In the genomic region with DNA sequence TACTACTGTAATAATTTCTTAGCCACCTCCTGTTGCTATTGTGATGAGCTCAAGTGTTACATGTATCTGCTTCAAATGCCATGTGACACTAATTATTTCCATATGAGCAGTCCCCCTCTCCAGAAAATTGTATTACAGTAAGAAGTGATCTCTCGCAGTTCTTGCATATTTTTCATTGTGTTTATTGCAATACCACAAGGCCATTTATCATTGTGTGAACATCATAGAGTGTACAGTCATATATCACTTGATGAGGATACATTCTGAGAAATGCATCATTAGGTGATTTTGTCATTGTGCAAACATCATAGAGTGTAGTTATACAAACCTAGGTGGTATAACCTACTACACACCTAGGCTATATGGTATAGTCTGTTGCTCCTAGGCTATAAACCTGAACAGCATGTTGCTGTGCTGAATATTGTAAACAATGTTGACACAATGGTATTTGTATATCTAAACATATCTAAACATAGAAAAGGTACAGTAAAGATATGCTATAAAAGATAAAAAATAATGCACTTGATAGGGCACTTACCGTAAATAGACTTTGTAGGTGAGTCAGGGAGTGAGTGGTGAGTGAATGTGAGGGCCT, we compare ENCODE assay signal across 22 cellular contexts.
DNase-seq lines count a peak whose midpoint lies in the region; ATAC-seq, FAIRE-seq and TF ChIP-seq lines count a peak whose summit lies in the region.
"Had no signal": no experiment of that assay in that cellular context is flagged by ENCODE, and none has a peak within 500 bp of the region (broad histone marks: within the 10 kb centered on the region; RNA-seq: fewer than 3 reads in every experiment).

No MANE protein-coding gene starts in this region.

- H3K27me3 Mint-ChIP-seq in activated CD4-positive, alpha-beta T cell treated with anti-CD3 and anti-CD28 coated beads for 36 hours, result no peaks in the 10 kb centered on the region
- H3K27me3 Mint-ChIP-seq in astrocyte (ENCODE audit: low read depth, unreplicated experiment), result no peaks in the 10 kb centered on the region
- H3K27me3 Mint-ChIP-seq: activated CD4-positive, alpha-beta T cell treated with anti-CD3 and anti-CD28 coated beads, Interleukin-2, amount 10 ng/mL, durations not matched to agents 24 days and 14 days; natural killer cell treated with Interleukin-12 subunit alpha and Interleukin-12 subunit beta and Interleukin-15 and Interleukin-18, amount 100 ng/mL, for 72 hours had no signal

- no peak overlapping the region for H3K4me3 Mint-ChIP-seq in activated CD4-positive, alpha-beta T cell treated with anti-CD3 and anti-CD28 coated beads for 36 hours
- H3K4me3 Mint-ChIP-seq in astrocyte (ENCODE audit: unreplicated experiment), result no peak overlapping the region
- H3K4me3 Mint-ChIP-seq: activated CD4-positive, alpha-beta T cell treated with anti-CD3 and anti-CD28 coated beads, Interleukin-2, amount 10 ng/mL, durations not matched to agents 24 days and 14 days; natural killer cell treated with Interleukin-12 subunit alpha and Interleukin-12 subunit beta and Interleukin-15 and Interleukin-18, amount 100 ng/mL, for 72 hours had no signal

- H3K4me3 ChIP-seq in GM23248 (no peak overlapping the region), astrocyte (ENCODE audit: insufficient read depth, low read depth, low read length) (no peak overlapping the region)
- H3K4me3 ChIP-seq: pancreas had no signal

- no peak overlapping the region for H3K9ac ChIP-seq in GM23248
- no peak overlapping the region for H3K9ac ChIP-seq in astrocyte (ENCODE audit: low read length)

- H3K36me3 ChIP-seq in GM23248 (ENCODE audit: low read depth), result no peaks in the 10 kb centered on the region
- H3K36me3 ChIP-seq in astrocyte (ENCODE audit: insufficient read depth, low read length), result no peaks in the 10 kb centered on the region
- H3K36me3 ChIP-seq: pancreas had no signal

- H3K36me3 Mint-ChIP-seq in activated CD4-positive, alpha-beta T cell treated with anti-CD3 and anti-CD28 coated beads for 36 hours (ENCODE audit: low read depth), result peaks cover 6% of the 10 kb centered on the region
- no peaks in the 10 kb centered on the region for H3K36me3 Mint-ChIP-seq in astrocyte (ENCODE audit: low read depth, unreplicated experiment)
- H3K36me3 Mint-ChIP-seq: natural killer cell treated with Interleukin-12 subunit alpha and Interleukin-12 subunit beta and Interleukin-15 and Interleukin-18, amount 100 ng/mL, for 72 hours had no signal

- no peaks in the 10 kb centered on the region for H4K20me1 ChIP-seq in GM23248 (ENCODE audit: insufficient read depth)
- H4K20me1 ChIP-seq in astrocyte (ENCODE audit: insufficient read depth, low read length), result no peaks in the 10 kb centered on the region

- H3K27me3 ChIP-seq in GM23248 (replicated peaks; ENCODE audit: insufficient read depth) (no peaks in the 10 kb centered on the region), astrocyte (ENCODE audit: insufficient read depth, low read length) (no peaks in the 10 kb centered on the region)
- H3K27me3 ChIP-seq: pancreas had no signal

- no peaks in the 10 kb centered on the region for H3K4me1 Mint-ChIP-seq in activated CD4-positive, alpha-beta T cell treated with anti-CD3 and anti-CD28 coated beads for 36 hours
- peaks cover 2% of the 10 kb centered on the region for H3K4me1 Mint-ChIP-seq in astrocyte (ENCODE audit: low read depth, unreplicated experiment)
- H3K4me1 Mint-ChIP-seq: activated CD4-positive, alpha-beta T cell treated with anti-CD3 and anti-CD28 coated beads, Interleukin-2, amount 10 ng/mL, durations not matched to agents 24 days and 14 days had no signal

- no peak for TF ChIP-seq CTCF in astrocyte (IDR thresholded peaks at IDR 0.05; ENCODE audit: insufficient read depth, low read depth, low read length)

- intact Hi-C loops in activated CD4-positive, alpha-beta T cell treated with anti-CD3 and anti-CD28 coated beads for 36 hours (cut with DNase I, micrococcal nuclease), result no loop called here
- intact Hi-C loops in left colon (cut with DNase I, micrococcal nuclease), result no loop called here

- H3K27ac Mint-ChIP-seq in activated CD4-positive, alpha-beta T cell treated with anti-CD3 and anti-CD28 coated beads for 36 hours, result no peak overlapping the region
- no peak overlapping the region for H3K27ac Mint-ChIP-seq in astrocyte (ENCODE audit: unreplicated experiment)
- H3K27ac Mint-ChIP-seq: activated CD4-positive, alpha-beta T cell treated with anti-CD3 and anti-CD28 coated beads, Interleukin-2, amount 10 ng/mL, durations not matched to agents 24 days and 14 days; natural killer cell treated with Interleukin-12 subunit alpha and Interleukin-12 subunit beta and Interleukin-15 and Interleukin-18, amount 100 ng/mL, for 72 hours had no signal

- H3K9me3 Mint-ChIP-seq in activated CD4-positive, alpha-beta T cell treated with anti-CD3 and anti-CD28 coated beads for 36 hours (ENCODE audit: low read depth), result no peaks in the 10 kb centered on the region
- H3K9me3 Mint-ChIP-seq in astrocyte (ENCODE audit: unreplicated experiment), result no peaks in the 10 kb centered on the region
- H3K9me3 Mint-ChIP-seq: activated CD4-positive, alpha-beta T cell treated with anti-CD3 and anti-CD28 coated beads, Interleukin-2, amount 10 ng/mL, durations not matched to agents 24 days and 14 days had no signal

- H3K4me1 ChIP-seq in GM23248 (ENCODE audit: insufficient read depth), result no peaks in the 10 kb centered on the region
- H3K4me1 ChIP-seq in astrocyte (ENCODE audit: insufficient read depth, low read length), result no peaks in the 10 kb centered on the region
- H3K4me1 ChIP-seq: pancreas had no signal

- no peaks in the 10 kb centered on the region for H3K9me3 ChIP-seq in GM23248 (ENCODE audit: low read depth)
- H3K9me3 ChIP-seq in astrocyte (ENCODE audit: insufficient read depth, low read depth, low read length), result no peaks in the 10 kb centered on the region
- H3K9me3 ChIP-seq: pancreas had no signal

- 63 to 66% methylated on average over 2 of the region's 2 CpGs for WGBS in GM23248 (ENCODE audit: low coverage in 1 of 2, low lambda C conversion rate in 2 of 2, missing lambda C conversion rate in 2 of 2), 2 experiments

- H3K27ac ChIP-seq in GM23248, result no peak overlapping the region
- H3K27ac ChIP-seq in astrocyte (ENCODE audit: low read depth, low read length), result no peak overlapping the region
- H3K27ac ChIP-seq: C4-2B, pancreas had no signal

- POLR2A ChIA-PET in activated CD4-positive, alpha-beta T cell treated with anti-CD3 and anti-CD28 coated beads for 36 hours (lab: Charles Lee), result no interaction called here

- no peaks in the 10 kb centered on the region for H3K9me2 ChIP-seq in GM23248 (ENCODE audit: insufficient read depth)

- H3F3A ChIP-seq in GM23248 (ENCODE audit: insufficient read depth), result no peaks in the 10 kb centered on the region

- peak; percentile 61 for ATAC-seq in activated CD4-positive, alpha-beta T cell treated with anti-CD3 and anti-CD28 coated beads for 36 hours
- ATAC-seq in left colon, result peak; percentile 85
- ATAC-seq in HG03039 (IDR thresholded peaks at IDR 0.05; ENCODE audit: unreplicated experiment), result no peak
- no peak for ATAC-seq in GM19324 (IDR thresholded peaks at IDR 0.05; ENCODE audit: low FRiP score, unreplicated experiment)
- ATAC-seq: natural killer cell treated with Interleukin-12 subunit alpha and Interleukin-12 subunit beta and Interleukin-15 and Interleukin-18, amount 100 ng/mL, for 72 hours; pancreas; right cardiac atrium had no signal

- peak; percentile 9 for FAIRE-seq in astrocyte (lab: Jason Lieb, UNC)
- FAIRE-seq: urothelium cell line had no signal

- DNase-seq in activated CD4-positive, alpha-beta T cell treated with anti-CD3 and anti-CD28 coated beads for 36 hours, result no peak
- DNase-seq in activated CD4-positive, alpha-beta T cell treated with anti-CD3 and anti-CD28 coated beads for 48 hours, result no peak
- DNase-seq in GM23248, result peak; percentile 10
- peak; percentile 28 for DNase-seq in astrocyte (ENCODE audit: low read depth)
- no peak for DNase-seq in left colon
- DNase-seq in NOMO-1 treated with DMSO at 0.1 percent for 48 hours (lab: John Stamatoyannopoulos, UW; ENCODE audit: unreplicated experiment), result no peak
- DNase-seq: ACHN; activated CD4-positive, alpha-beta T cell treated with anti-CD3 and anti-CD28 coated beads, Interleukin-2, amount 10 ng/mL, durations not matched to agents 24 days and 14 days; activated CD8-positive, alpha-beta memory T cell treated with anti-CD3 and anti-CD28 coated beads, Interleukin-2, amount 50 U/mL, for 48 hours; activated gamma-delta T cell treated with Interleukin-2 at 50 U/mL for 16 hours; glutamatergic neuron; H7; Karpas-422; NCI-H1048; NCI-H510A; pancreas; right cardiac atrium had no signal

- no peaks in the 10 kb centered on the region for H3K79me2 ChIP-seq in GM23248 (ENCODE audit: insufficient read depth)
- H3K79me2 ChIP-seq in astrocyte (ENCODE audit: insufficient read depth, low read length), result no peaks in the 10 kb centered on the region

- in situ Hi-C loops in GM23248 (cut with MboI), result no loop called here

- CTCF ChIA-PET in activated CD4-positive, alpha-beta T cell treated with anti-CD3 and anti-CD28 coated beads for 36 hours (lab: Charles Lee), result no interaction called here

- H3K4me2 ChIP-seq in GM23248 (ENCODE audit: unreplicated experiment), result no peak overlapping the region
- no peak overlapping the region for H3K4me2 ChIP-seq in astrocyte (ENCODE audit: low read length)

- H2AFZ ChIP-seq in GM23248 (no peak overlapping the region), astrocyte (ENCODE audit: low read depth, low read length) (no peak overlapping the region)

Comparison
In these comparisons a context has a peak if more than half of its experiments do, and no peak if none do; other contexts are left out.
1. ATAC-seq: peak in activated CD4-positive, alpha-beta T cell treated with anti-CD3 and anti-CD28 coated beads for 36 hours (single experiment) and left colon (single experiment); none in HG03039 (single experiment) and GM19324 (single experiment).
2. DNase-seq: peak in GM23248 (single experiment) and astrocyte (single experiment); none in activated CD4-positive, alpha-beta T cell treated with anti-CD3 and anti-CD28 coated beads for 36 hours (single experiment), activated CD4-positive, alpha-beta T cell treated with anti-CD3 and anti-CD28 coated beads for 48 hours (single experiment), left colon (0 of 2) and NOMO-1 treated with DMSO at 0.1 percent for 48 hours (single experiment).